ENCODE assay signal across 20 cellular contexts in the genomic region with DNA sequence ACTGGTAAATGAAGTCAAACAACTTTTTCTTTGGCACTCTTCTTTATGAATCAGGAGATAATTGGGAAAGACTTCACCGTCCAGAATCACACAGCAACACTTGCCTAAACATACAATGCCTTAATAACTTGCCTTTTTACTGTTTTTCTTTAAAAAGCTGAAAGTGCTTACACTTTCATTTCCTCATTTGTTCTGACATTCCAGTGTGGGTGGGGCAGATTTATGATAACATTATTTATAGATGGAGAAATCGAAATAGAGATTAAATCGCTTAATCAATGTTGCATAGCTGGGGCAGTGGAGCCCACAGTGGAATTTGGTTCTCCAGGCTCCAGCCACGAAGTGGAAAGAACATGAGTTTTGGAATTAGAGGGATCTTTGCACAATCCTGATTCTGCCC. TPM values are rescaled to one million over a fixed set of nuclear protein-coding genes. Genes with fewer than 3 reads are reported as not detected.
DNase-seq lines count a peak whose midpoint lies in the region; ATAC-seq and TF ChIP-seq lines count a peak whose summit lies in the region.
"Had no signal": no experiment of that assay in that cellular context is flagged by ENCODE, and none has a peak within 500 bp of the region (broad histone marks: within the 10 kb centered on the region; RNA-seq: fewer than 3 reads in every experiment).

No MANE protein-coding gene starts in this region.

- H2BK120ac ChIP-seq in H9 (ENCODE audit: low read depth, low read length, poor library complexity, severe bottlenecking): no peak overlapping the region

- H3K27ac Mint-ChIP-seq in H9 (peak overlapping the region in 2 of 3 experiments; percentile 87 to 90; a peak in 5 of 7 replicates), T-cell (no peak overlapping the region)
- H3K27ac Mint-ChIP-seq in dendritic cell treated with granulocyte-macrophage colony-stimulating factor and Interleukin-4, amounts not matched to agents 40 ng/mL and 50 ng/mL, for 4 days: peak overlapping the region; percentile 66
- H3K27ac Mint-ChIP-seq: activated naive CD8-positive, alpha-beta T cell treated with anti-CD3 and anti-CD28 coated beads for 36 hours; activated T-cell treated with anti-CD3 and anti-CD28 coated beads, Interleukin-2, amount 50 U/mL, for 72 hours; progenitor cell of endocrine pancreas had no signal

- H3K4me3 ChIP-seq in parathyroid adenoma (ENCODE audit: low read depth, low read length): no peak overlapping the region
- H3K4me3 ChIP-seq: lower lobe of right lung, skin epidermis had no signal

- no peak overlapping the region for H2BK15ac ChIP-seq in H9 (ENCODE audit: low read depth, low read length)

- no peaks in the 10 kb centered on the region for H3K9me3 Mint-ChIP-seq in H9
- no peaks in the 10 kb centered on the region for H3K9me3 Mint-ChIP-seq in dendritic cell treated with granulocyte-macrophage colony-stimulating factor and Interleukin-4, amounts not matched to agents 40 ng/mL and 50 ng/mL, for 4 days
- no peaks in the 10 kb centered on the region for H3K9me3 Mint-ChIP-seq in T-cell
- H3K9me3 Mint-ChIP-seq: activated naive CD8-positive, alpha-beta T cell treated with anti-CD3 and anti-CD28 coated beads for 36 hours; activated T-cell treated with anti-CD3 and anti-CD28 coated beads, Interleukin-2, amount 50 U/mL, for 72 hours had no signal

- H4K8ac ChIP-seq in H9 (replicated peaks; ENCODE audit: insufficient read length, low read depth, low read length): no peak overlapping the region

- no peaks in the 10 kb centered on the region for H4K20me1 ChIP-seq in H9 (ENCODE audit: control insufficient read depth, insufficient read depth, insufficient read length)

- no peak for ATAC-seq in T-cell (replicated peaks in 1 of 4)
- ATAC-seq in activated CD4-positive, CD25-positive, alpha-beta regulatory T cell treated with anti-CD3 and anti-CD28 coated beads, Interleukin-2, amount 50 U/mL, for 24 hours: no peak
- ATAC-seq in left ventricle myocardium superior: no peak
- ATAC-seq: activated T-cell treated with anti-CD3 and anti-CD28 coated beads, Interleukin-2, amount 50 U/mL, for 72 hours; lower lobe of right lung had no signal

- H3K4me3 Mint-ChIP-seq in H9: peak overlapping the region; percentile 15 to 18; a peak in 4 of 5 replicates
- no peak overlapping the region for H3K4me3 Mint-ChIP-seq in dendritic cell treated with granulocyte-macrophage colony-stimulating factor and Interleukin-4, amounts not matched to agents 40 ng/mL and 50 ng/mL, for 4 days
- no peak overlapping the region for H3K4me3 Mint-ChIP-seq in T-cell
- H3K4me3 Mint-ChIP-seq: activated naive CD8-positive, alpha-beta T cell treated with anti-CD3 and anti-CD28 coated beads for 36 hours; activated T-cell treated with anti-CD3 and anti-CD28 coated beads, Interleukin-2, amount 50 U/mL, for 72 hours had no signal

- DNase-seq in H9 (no peak), NAMALWA (ENCODE audit: low spot score) (peak; percentile 8), SKM-1 (lab: John Stamatoyannopoulos, UW; ENCODE audit: unreplicated experiment) (no peak), T-cell (no peak), left ventricle myocardium superior (no peak)
- DNase-seq: activated CD4-positive, alpha-beta T cell treated with anti-CD3 and anti-CD28 coated beads for 1 hour; activated CD8-positive, alpha-beta memory T cell treated with anti-CD3 and anti-CD28 coated beads for 24 hours; activated naive CD8-positive, alpha-beta T cell treated with anti-CD3 and anti-CD28 coated beads for 36 hours; AML-193; lower lobe of right lung; NCI-H187 treated with DMSO at 0.1 percent for 48 hours; NCI-H345; Right ventricle myocardium superior; stimulated activated CD4-positive, alpha-beta T cell treated with anti-CD3 and anti-CD28 coated beads, Interleukin-2, amount 100 ng/mL, for 48 hours had no signal

- H2AFZ ChIP-seq in H9 (ENCODE audit: low read length) (no peak overlapping the region), parathyroid adenoma (peak overlapping the region; percentile 79)

- H3K9ac ChIP-seq in H9 (ENCODE audit: extremely low read depth, insufficient read length, low read length): peak overlapping the region; percentile 4
- H3K9ac ChIP-seq in parathyroid adenoma: no peak overlapping the region

- no peak overlapping the region for H3K56ac ChIP-seq in H9 (ENCODE audit: insufficient read length, low read depth, low read length)

- no peak overlapping the region for H2BK5ac ChIP-seq in H9 (ENCODE audit: insufficient read length, low read length)

- H3K36me3 ChIP-seq in parathyroid adenoma (ENCODE audit: control insufficient read depth, insufficient read depth, low read length): no peaks in the 10 kb centered on the region
- H3K36me3 ChIP-seq: lower lobe of right lung had no signal

- no peaks in the 10 kb centered on the region; a peak in 2 of 7 replicates for H3K36me3 Mint-ChIP-seq in H9 (ENCODE audit: insufficient read depth in 1 of 3, low read depth in 3 of 3)
- peaks cover 13% of the 10 kb centered on the region for H3K36me3 Mint-ChIP-seq in dendritic cell treated with granulocyte-macrophage colony-stimulating factor and Interleukin-4, amounts not matched to agents 40 ng/mL and 50 ng/mL, for 4 days (ENCODE audit: low read depth)
- H3K36me3 Mint-ChIP-seq in T-cell: no peaks in the 10 kb centered on the region

- peak overlapping the region; percentile 8 for H3K4me2 ChIP-seq in H9 (ENCODE audit: insufficient read depth, insufficient read length, low read length)
- no peak overlapping the region for H3K4me2 ChIP-seq in parathyroid adenoma (ENCODE audit: low read length)

- H3K4ac ChIP-seq in H9 (ENCODE audit: low read depth, low read length): no peak overlapping the region

- H3K27me3 Mint-ChIP-seq in H9 (ENCODE audit: low read depth) (no peaks in the 10 kb centered on the region), T-cell (peaks cover 0 to 1% of the 10 kb centered on the region in 2 donors)
- no peaks in the 10 kb centered on the region for H3K27me3 Mint-ChIP-seq in dendritic cell treated with granulocyte-macrophage colony-stimulating factor and Interleukin-4, amounts not matched to agents 40 ng/mL and 50 ng/mL, for 4 days
- H3K27me3 Mint-ChIP-seq: activated naive CD8-positive, alpha-beta T cell treated with anti-CD3 and anti-CD28 coated beads for 36 hours; progenitor cell of endocrine pancreas had no signal

- no peak overlapping the region for H2BK20ac ChIP-seq in H9 (ENCODE audit: low read depth, low read length, poor library complexity, severe bottlenecking)

- intact Hi-C loops in dendritic cell treated with granulocyte-macrophage colony-stimulating factor and Interleukin-4, amounts not matched to agents 40 ng/mL and 50 ng/mL, for 4 days (cut with micrococcal nuclease): loop anchor here (10.0 kb wide), 1 partner anchor 83 kb away; no protein-coding TSS in a partner anchor
- intact Hi-C loops in left ventricle myocardium superior (cut with micrococcal nuclease): no loop called here

- H3K23me2 ChIP-seq in H9 (ENCODE audit: insufficient read length, low read depth, low read length, poor library complexity, severe bottlenecking): peaks cover 4% of the 10 kb centered on the region

- H3K4me1 Mint-ChIP-seq in H9: peaks cover 43 to 54% of the 10 kb centered on the region in 2 experiments
- H3K4me1 Mint-ChIP-seq in dendritic cell treated with granulocyte-macrophage colony-stimulating factor and Interleukin-4, amounts not matched to agents 40 ng/mL and 50 ng/mL, for 4 days (ENCODE audit: low read depth): peaks cover 33% of the 10 kb centered on the region
- H3K4me1 Mint-ChIP-seq in T-cell: peaks cover 21 to 33% (median 22%) of the 10 kb centered on the region in 3 donors

- H3K4me1 ChIP-seq in H9 (ENCODE audit: insufficient read depth, low read length) (0 out of 2 replicates have a peak, but pooled peaks cover 4% of the 10 kb centered on the region), parathyroid adenoma (peaks cover 10% of the 10 kb centered on the region)

- no peak for TF ChIP-seq CTCF in H9 (conservative IDR thresholded peaks at IDR 0.05)
- no peak for TF ChIP-seq CTCF in parathyroid adenoma (IDR thresholded peaks at IDR 0.05)

- H3T11ph ChIP-seq in H9 (ENCODE audit: low read length): no peak overlapping the region

- WGBS in H9 (ENCODE audit: extremely low coverage, insufficient read length, low lambda C conversion rate): no CpG with 5 or more reads among the region's 4 CpGs

- H3K18ac ChIP-seq in H9 (ENCODE audit: insufficient read length, low read depth, low read length): no peak overlapping the region

- no peak overlapping the region for H2AK5ac ChIP-seq in H9 (ENCODE audit: insufficient read length, low read length)

- H3K9me3 ChIP-seq in H9 (ENCODE audit: control insufficient read depth, low read depth, low read length) (no peaks in the 10 kb centered on the region), parathyroid adenoma (ENCODE audit: control insufficient read depth, low read length) (no peaks in the 10 kb centered on the region)
- H3K9me3 ChIP-seq: lower lobe of right lung had no signal

- H4K91ac ChIP-seq in H9 (ENCODE audit: insufficient read length, low read depth, low read length): no peak overlapping the region

- H3K27ac ChIP-seq in H9 (ENCODE audit: insufficient read length, low read depth, low read length) (no peak overlapping the region), parathyroid adenoma (peak overlapping the region; percentile 26)
- H3K27ac ChIP-seq: lower lobe of right lung had no signal

- H4K5ac ChIP-seq in H9 (ENCODE audit: insufficient read length, low read depth, low read length): no peak overlapping the region

- H3K27me3 ChIP-seq in H9 (ENCODE audit: insufficient read depth, low read length) (no peaks in the 10 kb centered on the region), parathyroid adenoma (ENCODE audit: control insufficient read depth, insufficient read depth, low read length) (no peaks in the 10 kb centered on the region)

- H2BK12ac ChIP-seq in H9 (ENCODE audit: insufficient read length, low read depth, low read length): no peak overlapping the region

- H3K14ac ChIP-seq in H9 (ENCODE audit: insufficient read depth, low read length): no peak overlapping the region

- CTCF ChIA-PET in T-cell (lab: Charles Lee): interaction anchor here in 1 of 2 donors (1.0 kb wide), 1 partner anchor 174 kb away, joined by 3 read pairs; no protein-coding TSS in a partner anchor

- H3K79me1 ChIP-seq in H9 (ENCODE audit: insufficient read depth, low read depth, low read length, poor library complexity, severe bottlenecking): no peaks in the 10 kb centered on the region

- H3K79me2 ChIP-seq in H9 (ENCODE audit: insufficient read depth, low read length) (peaks cover 15% of the 10 kb centered on the region), parathyroid adenoma (peaks cover 24% of the 10 kb centered on the region)

- H3K23ac ChIP-seq in H9 (ENCODE audit: insufficient read length, low read depth, low read length): no peak overlapping the region

- POLR2A ChIA-PET in T-cell (lab: Charles Lee): no interaction called here

RNA-seq across cellular contexts. Expression of gene FRS2, which starts 2.8 kb away (rescaled TPM):
- total RNA-seq in H9 (2021) (30.6 and 33.7 TPM in 2 replicates), T-cell (10 to 100 TPM; 22.0 to 30.2 (median 26.2) TPM), left ventricle myocardium superior (25.2 TPM)

Comparison
In these comparisons a context has a peak if more than half of its experiments do, and no peak if none do; other contexts are left out.
1. H3K27ac Mint-ChIP-seq: peak in H9 (2 of 3) and dendritic cell treated with granulocyte-macrophage colony-stimulating factor and Interleukin-4, amounts not matched to agents 40 ng/mL and 50 ng/mL, for 4 days (single experiment); none in T-cell (0 of 2).
2. H3K4me3 Mint-ChIP-seq: peak in H9 (2 of 2); none in dendritic cell treated with granulocyte-macrophage colony-stimulating factor and Interleukin-4, amounts not matched to agents 40 ng/mL and 50 ng/mL, for 4 days (single experiment) and T-cell (0 of 3).